ENCODE assay signal across 1 cellular context in genomic region chr15:33066584-33066983, GRCh38.
TF ChIP-seq lines count a peak whose summit lies in the region.

No MANE protein-coding gene starts in this region.

TF ChIP-seq in SK-N-SH, 30 proteins besides CTCF, POLR2A, EP300 and RAD21 (continued from another document):
- TF ChIP-seq REST (IDR thresholded peaks at IDR 0.05; ENCODE audit: low read depth, low read length), result no peak
- no peak for TF ChIP-seq TCF12 (IDR thresholded peaks at IDR 0.05)
- TF ChIP-seq MEF2A (IDR thresholded peaks at IDR 0.05; ENCODE audit: borderline replicate concordance, low read depth), result no peak
- TF ChIP-seq NFIC (IDR thresholded peaks at IDR 0.05; ENCODE audit: borderline replicate concordance), result no peak
- TF ChIP-seq NRF1 (IDR thresholded peaks at IDR 0.05; ENCODE audit: low read depth, low read length), result no peak
- no peak for TF ChIP-seq MAX (IDR thresholded peaks at IDR 0.05; ENCODE audit: low read depth)
- TF ChIP-seq TAF1 (IDR thresholded peaks at IDR 0.05; ENCODE audit: borderline replicate concordance, low read depth, low read length), result no peak
- TF ChIP-seq FOXJ3 (CRISPR knock-in tag; IDR thresholded peaks at IDR 0.05), result no peak
- no peak for TF ChIP-seq TEAD4 (IDR thresholded peaks at IDR 0.05; ENCODE audit: borderline replicate concordance, insufficient read depth)
- no peak for TF ChIP-seq IRF3 (IDR thresholded peaks at IDR 0.05; ENCODE audit: low read depth, low read length)
- TF ChIP-seq CHD2 (IDR thresholded peaks at IDR 0.05; ENCODE audit: low read length, partially characterized antibody), result no peak
- no peak for TF ChIP-seq USF1 (IDR thresholded peaks at IDR 0.05; ENCODE audit: borderline replicate concordance, low read depth)
TF ChIP-seq in SK-N-SH: peak in this region for 0.
